1 cellular context compared by ENCODE assay signal in genomic region chr3:52841211-52841980, GRCh38.
TF ChIP-seq lines count a peak whose summit lies in the region.

No MANE protein-coding gene starts in this region.

TF ChIP-seq in HepG2, 621 proteins besides CTCF, POLR2A, EP300 and RAD21:
- no peak for TF ChIP-seq MBD4 (IDR thresholded peaks at IDR 0.05; ENCODE audit: borderline replicate concordance, low read length)
- 0 out of 2 replicates have a peak, but pooled peaks have one; percentile 58 for TF ChIP-seq ZBTB33 (CRISPR knock-in tag; IDR thresholded peaks at IDR 0.05)
